In genomic region chr20:23764630-23765029, GRCh38 we compare ENCODE assay signal across 22 cellular contexts. TPM values are rescaled to one million over a fixed set of nuclear protein-coding genes. Genes with fewer than 3 reads are reported as not detected.
"Had no signal": no experiment of that assay in that cellular context is flagged by ENCODE, and none has a peak within 500 bp of the region (broad histone marks: within the 10 kb centered on the region; RNA-seq: fewer than 3 reads in every experiment).

No MANE protein-coding gene starts in this region.

RNA-seq across cellular contexts. Expression of gene CST1, which starts 13.9 kb away (rescaled TPM):
- total RNA-seq: activated B cell treated with CpG ODN at 0.5 μM for 24 hours; activated CD4-positive, alpha-beta memory T cell treated with anti-CD3 and anti-CD28 coated beads for 36 hours; activated CD4-positive, alpha-beta T cell treated with anti-CD3 and anti-CD28 coated beads, Interleukin-2, amount 10 ng/mL, durations not matched to agents 24 days and 14 days; activated CD8-positive, alpha-beta memory T cell treated with anti-CD3 and anti-CD28 coated beads for 36 hours; activated CD8-positive, alpha-beta T cell treated with anti-CD3 and anti-CD28 coated beads for 36 hours; activated naive CD4-positive, alpha-beta T cell treated with anti-CD3 and anti-CD28 coated beads for 36 hours; activated naive CD4-positive, alpha-beta T cell treated with anti-CD3 and anti-CD28 coated beads, Interleukin-2, amount 50 U/mL, for 72 hours; activated naive CD8-positive, alpha-beta T cell treated with anti-CD3 and anti-CD28 coated beads for 36 hours; activated T-cell treated with anti-CD3 and anti-CD28 coated beads, Interleukin-2, amount 50 U/mL, for 4 hours; activated T-cell treated with anti-CD3 and anti-CD28 coated beads, Interleukin-2, amount 50 U/mL, for 72 hours; activated T-helper 1 cell treated with anti-CD3 and anti-CD28 coated beads, Interleukin-12 subunit alpha, Interleukin-12 subunit beta, Interleukin-2, Interleukin-4 antibody, amounts not matched to agents 30 ng/mL and 10 ng/mL and 1 ng/mL, durations not matched to agents 14 hours and 24 hours and 36 hours; activated T-helper 17 cell treated with anti-CD3 and anti-CD28 coated beads, Interleukin-2, amount 50 U/mL, for 72 hours; astrocyte; body of pancreas; breast epithelium; cardiac septum; cerebellum; T-cell; T-helper 1 cell treated with Interleukin-12 subunit alpha and Interleukin-12 subunit beta and Interleukin-4 antibody, amounts not matched to agents 30 ng/mL and 1 ng/mL, for 36 hours; T-helper 17 cell; T-helper 2 cell treated with Interferon-gamma antibody and Interleukin-4, amounts not matched to agents 100 ng/mL and 5 ng/mL, for 36 hours had no signal
- polyA plus RNA-seq: aorta had no signal
